ENCODE assay signal across 28 cellular contexts in the genomic region with DNA sequence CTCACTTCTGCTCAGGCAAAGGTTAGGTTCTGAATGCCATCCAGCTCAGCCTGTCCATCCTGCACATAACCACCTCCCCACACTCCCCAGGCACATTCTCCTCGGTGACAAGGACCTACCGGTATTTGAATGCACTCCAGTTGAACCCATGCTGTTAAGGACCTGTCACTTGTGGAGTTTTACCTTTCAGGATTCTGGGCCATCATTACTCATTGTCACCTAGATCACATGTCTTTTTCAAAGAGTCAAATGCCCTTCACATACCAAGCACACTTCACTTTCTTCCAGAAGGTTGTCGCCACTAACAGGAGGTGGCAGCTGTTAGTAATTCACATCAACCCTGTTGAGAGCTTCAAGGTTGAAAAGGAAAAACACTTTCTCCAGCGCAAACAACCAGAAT.
DNase-seq lines count a peak whose midpoint lies in the region; ATAC-seq, FAIRE-seq and TF ChIP-seq lines count a peak whose summit lies in the region.
"Had no signal": no experiment of that assay in that cellular context is flagged by ENCODE, and none has a peak within 500 bp of the region (broad histone marks: within the 10 kb centered on the region; RNA-seq: fewer than 3 reads in every experiment).

No MANE protein-coding gene starts in this region.

- no peak overlapping the region for H3K14ac ChIP-seq in H1 (ENCODE audit: insufficient read length)
- no peak overlapping the region for H3K14ac ChIP-seq in trophoblast cell (ENCODE audit: low read length)

- 93% methylated on average over 4 of the region's 4 CpGs; no CpG with 5 or more reads in 1 of the 2 experiments for WGBS in H1 (ENCODE audit: extremely low coverage in 1 of 2, insufficient coverage in 1 of 2, insufficient read length in 1 of 2, insufficient replicate concordance in 2 of 2, low coverage in 1 of 2, low lambda C conversion rate in 2 of 2, missing lambda C conversion rate in 1 of 2), 2 experiments
- WGBS in trophoblast cell (ENCODE audit: extremely low coverage, insufficient coverage, insufficient read length) = no CpG with 5 or more reads among the region's 4 CpGs

- H3K23me2 ChIP-seq in H1 (ENCODE audit: low read depth, low read length) = no peaks in the 10 kb centered on the region

- H3K27me3 ChIP-seq in H1 (replicated peaks in 1 of 4; ENCODE audit: control insufficient read depth in 3 of 4, extremely low read depth in 1 of 4, insufficient read depth in 3 of 4, low read length in 3 of 4) (no peaks in the 10 kb centered on the region), trophoblast cell (ENCODE audit: insufficient read depth, low read length) (no peaks in the 10 kb centered on the region)
- H3K27me3 ChIP-seq: body of pancreas, dorsolateral prefrontal cortex, gastrocnemius medialis, ovary, testis had no signal

- H3K27ac ChIP-seq in H1 (ENCODE audit: low read depth, low read length) (no peak overlapping the region), trophoblast cell (ENCODE audit: low read depth, low read length) (no peak overlapping the region)
- H3K27ac ChIP-seq: dorsolateral prefrontal cortex, gastrocnemius medialis, ovary, skin epidermis, testis had no signal

- H3K4ac ChIP-seq in H1 (replicated peaks; ENCODE audit: insufficient read length, low read depth, low read length) = no peak overlapping the region
- no peak overlapping the region for H3K4ac ChIP-seq in trophoblast cell (ENCODE audit: low read depth, low read length)

- H2BK15ac ChIP-seq in H1 (ENCODE audit: low read length) = no peak overlapping the region

- H3K36me3 ChIP-seq in H1 (ENCODE audit: control insufficient read depth in 2 of 4, insufficient read depth in 4 of 4, low read length in 3 of 4) (no peaks in the 10 kb centered on the region), trophoblast cell (ENCODE audit: control insufficient read depth in 1 of 2, insufficient read depth in 2 of 2, low read length in 2 of 2) (peaks cover 0 to 2% of the 10 kb centered on the region in 2 experiments)
- H3K36me3 ChIP-seq: gastrocnemius medialis, ovary had no signal

- H3K9ac ChIP-seq in H1 (replicated peaks in 1 of 4; ENCODE audit: extremely low read depth in 1 of 4, low read depth in 3 of 4, low read length in 3 of 4) (no peak overlapping the region), trophoblast cell (ENCODE audit: low read length) (no peak overlapping the region)

- no peak for TF ChIP-seq RAD21 in H1 (IDR thresholded peaks at IDR 0.05 in 1 of 2, conservative IDR thresholded peaks at IDR 0.05 in 1 of 2; ENCODE audit: low read depth in 2 of 2, low read length in 2 of 2)

- DNase-seq in DMS79 treated with DMSO at 0.1 percent for 48 hours (lab: John Stamatoyannopoulos, UW) (peak; percentile 14), NCI-H2107 (lab: John Stamatoyannopoulos, UW) (peak; percentile 13), H1 (ENCODE audit: low read depth in 1 of 2, low spot score in 2 of 2) (no peak), trophoblast cell (peak; percentile 67 to 81), 8988T (no peak), GM19239 (ENCODE audit: insufficient read length, low spot score) (no peak)
- DNase-seq: activated CD4-positive, alpha-beta T cell treated with anti-CD3 and anti-CD28 coated beads, Interleukin-2, amount 50 U/mL, for 4 hours; activated CD8-positive, alpha-beta memory T cell treated with anti-CD3 and anti-CD28 coated beads, Interleukin-2, amount 10 ng/mL, durations not matched to agents 7 days and 5 days; activated T-cell treated with anti-CD3 and anti-CD28 coated beads, Interleukin-2, amount 50 U/mL, for 4 hours; body of pancreas; dorsolateral prefrontal cortex; gastrocnemius medialis; GDM1; kidney; mammary epithelial cell; MV-4-11; NCI-H69; nephron progenitor cell; ovary; PC-3; retina; stimulated activated naive CD8-positive, alpha-beta T cell treated with anti-CD3 and anti-CD28 coated beads, Interleukin-15, Interleukin-2, amounts not matched to agents 100 U/mL and 50 U/mL, for 24 hours; T-helper 17 cell; testis had no signal

- H4K12ac ChIP-seq in trophoblast cell (ENCODE audit: low read depth, low read length) = no peak overlapping the region

- CTCF ChIA-PET in H1 (lab: Charles Lee; ENCODE audit: partially characterized antibody) = interaction anchor here (0.7 to 2.5 kb wide), 5 partner anchors 11 to 150 kb away, joined by 3 to 7 read pairs (median 3); no protein-coding TSS in a partner anchor

- H3K23ac ChIP-seq in H1 (ENCODE audit: insufficient read length) (no peak overlapping the region), trophoblast cell (ENCODE audit: low read length) (no peak overlapping the region)

- H3K79me1 ChIP-seq in H1 (ENCODE audit: low read depth, low read length) = no peaks in the 10 kb centered on the region
- no peaks in the 10 kb centered on the region for H3K79me1 ChIP-seq in trophoblast cell (ENCODE audit: low read length)

- H2BK12ac ChIP-seq in H1 (ENCODE audit: low read depth, low read length) (no peak overlapping the region), trophoblast cell (ENCODE audit: low read length) (no peak overlapping the region)

- POLR2A ChIA-PET in H1 (lab: Charles Lee; ENCODE audit: partially characterized antibody) = no interaction called here

- H4K20me1 ChIP-seq in H1 (replicated peaks in 1 of 2; ENCODE audit: control insufficient read depth in 1 of 2, insufficient read depth in 2 of 2, low read length in 2 of 2) = peaks cover 0 to 1% of the 10 kb centered on the region in 2 experiments

- H2BK120ac ChIP-seq in H1 (replicated peaks; ENCODE audit: low read depth, low read length) = no peak overlapping the region
- no peak overlapping the region for H2BK120ac ChIP-seq in trophoblast cell (ENCODE audit: insufficient read depth, low read length, poor library complexity)

- H3K18ac ChIP-seq in H1 (ENCODE audit: extremely low read depth, low read length) (no peak overlapping the region), trophoblast cell (ENCODE audit: low read length) (no peak overlapping the region)

- H2AFZ ChIP-seq in H1 (ENCODE audit: low read length) (no peak overlapping the region), trophoblast cell (ENCODE audit: insufficient read depth, low read length, poor library complexity) (no peak overlapping the region)

- no peak for ATAC-seq in GM19023 (IDR thresholded peaks at IDR 0.05; ENCODE audit: unreplicated experiment)
- ATAC-seq: activated CD4-positive, CD25-positive, alpha-beta regulatory T cell treated with anti-CD3 and anti-CD28 coated beads, Interleukin-2, amount 50 U/mL, for 24 hours; activated CD8-positive, alpha-beta memory T cell treated with anti-CD3 and anti-CD28 coated beads, Interleukin-2, amount 10 ng/mL, durations not matched to agents 7 days and 5 days; activated T-cell treated with anti-CD3 and anti-CD28 coated beads, Interleukin-2, amount 50 U/mL, for 4 hours; body of pancreas; gastrocnemius medialis; PC-3; SK-N-SH treated with all-trans-retinoic acid at 6 μM for 48 hours; stimulated activated naive CD8-positive, alpha-beta T cell treated with anti-CD3 and anti-CD28 coated beads, Interleukin-15, Interleukin-2, amounts not matched to agents 100 U/mL and 50 U/mL, for 24 hours; T-helper 17 cell had no signal

- no peak overlapping the region for H4K8ac ChIP-seq in H1 (ENCODE audit: extremely low read depth, insufficient read depth, low read length)
- H4K8ac ChIP-seq in trophoblast cell (ENCODE audit: low read depth, low read length) = no peak overlapping the region

- H3K79me2 ChIP-seq in H1 (ENCODE audit: control insufficient read depth in 1 of 2, insufficient read depth in 2 of 2, low read length in 2 of 2) (no peaks in the 10 kb centered on the region), trophoblast cell (ENCODE audit: control insufficient read depth, insufficient read depth, low read length, poor library complexity) (no peaks in the 10 kb centered on the region)

- no peaks in the 10 kb centered on the region for H3K9me3 ChIP-seq in H1 (ENCODE audit: insufficient read depth in 2 of 2, low read depth in 1 of 2, low read length in 1 of 2)
- no peaks in the 10 kb centered on the region for H3K9me3 ChIP-seq in trophoblast cell (ENCODE audit: insufficient read depth, low read depth, low read length)
- H3K9me3 ChIP-seq: body of pancreas, gastrocnemius medialis, ovary, testis had no signal

- H2AK5ac ChIP-seq in H1 (ENCODE audit: low read depth, low read length) (no peak overlapping the region), trophoblast cell (ENCODE audit: low read length) (no peak overlapping the region)

- no peaks in the 10 kb centered on the region for H3K4me1 ChIP-seq in H1 (replicated peaks in 1 of 4; ENCODE audit: control insufficient read depth in 3 of 4, insufficient read depth in 4 of 4, low read length in 3 of 4)
- peaks cover 3 to 9% of the 10 kb centered on the region in 2 experiments for H3K4me1 ChIP-seq in trophoblast cell (ENCODE audit: control insufficient read depth in 1 of 2, insufficient read depth in 2 of 2, low read length in 2 of 2)
- H3K4me1 ChIP-seq: gastrocnemius medialis, testis had no signal

- TF ChIP-seq POLR2A in H1 (IDR thresholded peaks at IDR 0.05; ENCODE audit: control extremely low read depth in 1 of 2, low read depth in 2 of 2, low read length in 2 of 2) = no peak

- peak; percentile 19 for FAIRE-seq in H1 (lab: Jason Lieb, UNC)
- FAIRE-seq in GM19239 (lab: Jason Lieb, UNC) = no peak
- FAIRE-seq: kidney had no signal

- H4K91ac ChIP-seq in H1 (replicated peaks; ENCODE audit: insufficient read length, low read length) (no peak overlapping the region), trophoblast cell (ENCODE audit: low read depth, low read length) (no peak overlapping the region)

- H4K5ac ChIP-seq in H1 (ENCODE audit: insufficient read length, low read depth, low read length) = no peak overlapping the region

- TF ChIP-seq CTCF in H1 (IDR thresholded peaks at IDR 0.05; ENCODE audit: control extremely low read depth in 1 of 3, insufficient read depth in 1 of 3, low read depth in 1 of 3, low read length in 3 of 3) = no peak

- H2BK5ac ChIP-seq in H1 (ENCODE audit: low read depth, low read length) = no peak overlapping the region
- no peak overlapping the region for H2BK5ac ChIP-seq in trophoblast cell (ENCODE audit: low read depth, low read length, poor library complexity)

- no peak overlapping the region for H3K4me2 ChIP-seq in H1 (ENCODE audit: insufficient read depth in 1 of 2, low read depth in 2 of 2, low read length in 2 of 2)
- no peak overlapping the region for H3K4me2 ChIP-seq in trophoblast cell (ENCODE audit: low read length)

- no peak overlapping the region for H2BK20ac ChIP-seq in H1 (ENCODE audit: low read length)

- TF ChIP-seq EP300 in H1 (IDR thresholded peaks at IDR 0.05; ENCODE audit: borderline replicate concordance in 1 of 2, low read depth in 2 of 2, low read length in 2 of 2) = no peak

- H3K4me3 ChIP-seq in H1 (ENCODE audit: extremely low read depth in 1 of 4, insufficient read depth in 2 of 4, low read depth in 3 of 4, low read length in 4 of 4) (no peak overlapping the region), trophoblast cell (ENCODE audit: low read depth, low read length) (no peak overlapping the region)
- H3K4me3 ChIP-seq: body of pancreas, dorsolateral prefrontal cortex, gastrocnemius medialis, ovary, skin epidermis, testis had no signal

- H3K56ac ChIP-seq in H1 (replicated peaks; ENCODE audit: insufficient read length, low read depth, low read length) = no peak overlapping the region

TF ChIP-seq in H1, 55 proteins besides CTCF, POLR2A, EP300 and RAD21 (continues in another document):
- TF ChIP-seq SP1 (IDR thresholded peaks at IDR 0.05; ENCODE audit: low read depth, low read length) (no peak), PHF8 (conservative IDR thresholded peaks at IDR 0.05; ENCODE audit: low read depth, low read length) (no peak)

Comparison
In these comparisons a context has a peak if more than half of its experiments do, and no peak if none do; other contexts are left out.
1. DNase-seq: peak in DMS79 treated with DMSO at 0.1 percent for 48 hours (single experiment), NCI-H2107 (single experiment) and trophoblast cell (2 of 2); none in H1 (0 of 2), 8988T (single experiment) and GM19239 (single experiment).